ENCODE assay signal across 8 cellular contexts in genomic region chr1:222643937-222644648, GRCh38.
DNase-seq lines count a peak whose midpoint lies in the region; ATAC-seq and FAIRE-seq lines count a peak whose summit lies in the region.

No MANE protein-coding gene starts in this region.

- no peaks in the 10 kb centered on the region for H3K27me3 ChIP-seq in BLaER1

- H3K27ac ChIP-seq in BLaER1, result peak overlapping the region; percentile 93

- peak; percentile 93 for FAIRE-seq in colon (lab: Jason Lieb, UNC)

- peak overlapping the region; percentile 83 for H3K4me3 ChIP-seq in BLaER1

- no peaks in the 10 kb centered on the region for H3K9me3 ChIP-seq in BLaER1

- DNase-seq in NCI-H524 treated with DMSO at 0.1 percent for 48 hours (lab: John Stamatoyannopoulos, UW) (peak; percentile 95), kidney glomerular epithelial cell (lab: John Stamatoyannopoulos, UW) (peak; percentile 98)
- peak; percentile 98 for DNase-seq in activated CD4-positive, alpha-beta T cell treated with anti-CD3 and anti-CD28 coated beads for 48 hours
- peak; percentile 91 to 96 for DNase-seq in stimulated activated CD4-positive, alpha-beta T cell treated with anti-CD3 and anti-CD28 coated beads, Interleukin-15, amount 100 ng/mL, for 48 hours (ENCODE audit: low read depth in 2 of 2)

- H4K20me1 ChIP-seq in BLaER1, result no peaks in the 10 kb centered on the region

- H3K4me2 ChIP-seq in BLaER1, result peak overlapping the region; percentile 72

- peak overlapping the region; percentile 96 for H3K9ac ChIP-seq in BLaER1

- ATAC-seq in GM19324 (IDR thresholded peaks at IDR 0.05; ENCODE audit: low FRiP score, unreplicated experiment), result peak; percentile 99
- peak; percentile 97 for ATAC-seq in HG03460 (IDR thresholded peaks at IDR 0.05; ENCODE audit: unreplicated experiment)

- H3K4me1 ChIP-seq in BLaER1, result peaks cover 18% of the 10 kb centered on the region

- H3K36me3 ChIP-seq in BLaER1, result peaks cover 26% of the 10 kb centered on the region

Comparison
In these comparisons a context has a peak if more than half of its experiments do, and no peak if none do; other contexts are left out.
1. Peak in every context shown above with its lines: DNase-seq, ATAC-seq, H3K4me3 ChIP-seq and H3K27ac ChIP-seq.